ENCODE assay signal across 16 cellular contexts in the genomic region with DNA sequence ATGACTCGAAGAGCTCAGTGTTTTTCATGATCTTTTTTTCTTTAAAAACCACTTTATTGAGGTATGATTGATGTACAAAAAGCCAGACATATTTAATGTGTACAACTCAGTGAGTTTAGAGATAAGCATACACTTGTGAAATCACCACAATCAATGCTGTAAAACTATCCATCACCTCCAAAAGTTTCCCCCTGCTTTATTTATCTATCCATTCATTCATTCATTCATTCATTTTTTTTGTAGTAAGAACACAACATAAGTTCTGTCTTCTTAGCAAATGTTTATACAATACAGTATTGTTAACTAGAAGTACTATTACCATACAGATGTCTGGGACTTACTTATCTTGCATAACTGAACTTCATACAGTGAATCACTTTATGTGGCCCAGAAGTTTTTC.
"Had no signal": no experiment of that assay in that cellular context is flagged by ENCODE, and none has a peak within 500 bp of the region (broad histone marks: within the 10 kb centered on the region; RNA-seq: fewer than 3 reads in every experiment).

No MANE protein-coding gene starts in this region.

- ATAC-seq: left cardiac atrium; pancreas; stimulated activated naive CD8-positive, alpha-beta T cell treated with anti-CD3 and anti-CD28 coated beads, Interleukin-15, amount 100 ng/mL, for 72 hours had no signal

- H3K4me3 ChIP-seq: lung, pancreas, upper lobe of left lung had no signal

- H3K27me3 ChIP-seq: brain microvascular endothelial cell, pancreas, upper lobe of left lung had no signal

- H3K9me3 ChIP-seq: pancreas, upper lobe of left lung had no signal

- H3K27ac ChIP-seq: brain microvascular endothelial cell, pancreas, upper lobe of left lung had no signal

- H3K36me3 ChIP-seq: brain microvascular endothelial cell, pancreas, upper lobe of left lung had no signal

- DNase-seq: activated CD4-positive, alpha-beta T cell treated with anti-CD3 and anti-CD28 coated beads, Interleukin-2, amount 10 ng/mL, durations not matched to agents 7 days and 5 days; activated CD4-positive, CD25-positive, alpha-beta regulatory T cell; activated CD8-positive, alpha-beta memory T cell treated with anti-CD3 and anti-CD28 coated beads for 24 hours; activated gamma-delta T cell treated with Interleukin-2 at 50 U/mL for 16 hours; brain microvascular endothelial cell; endodermal cell; erythroblast; foreskin fibroblast; head of caudate nucleus; left cardiac atrium; naive B cell; pancreas; stimulated activated CD4-positive, alpha-beta T cell treated with anti-CD3 and anti-CD28 coated beads, Interleukin-1b, Interleukin-23, amount 100 ng/mL, for 48 hours; stimulated activated naive CD8-positive, alpha-beta T cell treated with anti-CD3 and anti-CD28 coated beads, Interleukin-15, amount 100 ng/mL, for 72 hours; upper lobe of left lung had no signal
